ENCODE assay signal across 35 cellular contexts in the genomic region with DNA sequence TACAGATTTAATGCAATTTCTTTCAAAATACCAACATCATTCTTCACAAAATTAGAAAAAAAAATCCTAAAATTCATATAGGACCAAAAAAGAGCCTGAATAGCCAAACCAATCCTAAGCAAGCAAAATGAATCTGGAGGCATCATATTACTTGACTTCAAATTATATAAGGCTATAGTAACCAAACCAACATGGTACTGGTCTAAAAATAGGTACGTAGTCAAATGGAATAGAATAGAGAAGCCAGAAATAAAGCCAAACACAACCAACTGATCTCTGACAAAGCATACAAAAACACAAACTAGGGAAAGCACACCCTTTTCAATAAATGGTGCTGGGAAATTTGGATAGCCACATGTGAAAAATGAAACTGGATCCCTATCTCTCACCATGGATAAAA.
"Had no signal": no experiment of that assay in that cellular context is flagged by ENCODE, and none has a peak within 500 bp of the region (broad histone marks: within the 10 kb centered on the region; RNA-seq: fewer than 3 reads in every experiment).

No MANE protein-coding gene starts in this region.

- H3K9me3 Mint-ChIP-seq: activated CD4-positive, alpha-beta T cell treated with anti-CD3 and anti-CD28 coated beads, Interleukin-2, amount 10 ng/mL, durations not matched to agents 24 days and 14 days; T-helper 1 cell treated with Interleukin-12 subunit alpha and Interleukin-12 subunit beta and Interleukin-4 antibody, amounts not matched to agents 30 μg/mL and 1 μg/mL, for 36 hours had no signal

- ATAC-seq: activated CD8-positive, alpha-beta T cell treated with anti-CD3 and anti-CD28 coated beads for 36 hours; activated naive CD4-positive, alpha-beta T cell treated with anti-CD3 and anti-CD28 coated beads, Interleukin-2, amount 50 U/mL, for 72 hours; activated T-cell treated with anti-CD3 and anti-CD28 coated beads, Interleukin-2, amount 50 U/mL, for 4 hours; activated T-cell treated with anti-CD3 and anti-CD28 coated beads, Interleukin-2, amount 50 U/mL, for 72 hours; activated T-helper 17 cell treated with anti-CD3 and anti-CD28 coated beads, Interleukin-2, amount 50 U/mL, for 72 hours; body of pancreas had no signal

- H3K36me3 ChIP-seq: adrenal gland, brain microvascular endothelial cell, breast epithelium had no signal

- H3K4me1 ChIP-seq: breast epithelium had no signal

- H3K4me3 ChIP-seq: adrenal gland, body of pancreas, breast epithelium had no signal

- H3K4me1 Mint-ChIP-seq: activated B cell treated with CpG ODN at 0.5 μM for 24 hours; activated CD4-positive, alpha-beta T cell treated with anti-CD3 and anti-CD28 coated beads, Interleukin-2, amount 10 ng/mL, durations not matched to agents 24 days and 14 days; activated naive CD8-positive, alpha-beta T cell treated with anti-CD3 and anti-CD28 coated beads for 36 hours; activated T-helper 17 cell treated with anti-CD3 and anti-CD28 coated beads, Interleukin-2, amount 50 U/mL, for 72 hours had no signal

- DNase-seq: activated B cell treated with CpG ODN at 0.5 μM for 24 hours; activated CD4-positive, alpha-beta memory T cell treated with anti-CD3 and anti-CD28 coated beads for 36 hours; activated CD4-positive, alpha-beta T cell treated with anti-CD3 and anti-CD28 coated beads for 4 hours; activated CD4-positive, alpha-beta T cell treated with anti-CD3 and anti-CD28 coated beads, Interleukin-2, amount 10 ng/mL, durations not matched to agents 24 days and 14 days; activated CD4-positive, alpha-beta T cell treated with anti-CD3 and anti-CD28 coated beads, Interleukin-2, amount 50 U/mL, for 1 hour; activated CD4-positive, alpha-beta T cell treated with anti-CD3 and anti-CD28 coated beads, Interleukin-2, amount 50 U/mL, for 4 hours; activated CD4-positive, CD25-positive, alpha-beta regulatory T cell treated with anti-CD3 and anti-CD28 coated beads, Interleukin-2, amount 50 U/mL, for 72 hours; activated CD8-positive, alpha-beta memory T cell treated with anti-CD3 and anti-CD28 coated beads, Interleukin-2, amount 50 U/mL, for 4 hours; activated CD8-positive, alpha-beta T cell treated with anti-CD3 and anti-CD28 coated beads for 36 hours; activated effector memory CD4-positive, alpha-beta T cell treated with anti-CD3 and anti-CD28 coated beads, Interleukin-2, amount 50 U/mL, for 16 hours; activated gamma-delta T cell treated with Interleukin-2 at 50 U/mL for 16 hours; activated naive CD4-positive, alpha-beta T cell; activated naive CD4-positive, alpha-beta T cell treated with anti-CD3 and anti-CD28 coated beads for 36 hours; activated naive CD4-positive, alpha-beta T cell treated with anti-CD3 and anti-CD28 coated beads, Interleukin-2, amount 50 U/mL, for 16 hours; activated naive CD8-positive, alpha-beta T cell treated with anti-CD3 and anti-CD28 coated beads for 36 hours; activated T-cell treated with anti-CD3 and anti-CD28 coated beads for 4 hours; activated T-cell treated with anti-CD3 and anti-CD28 coated beads, Interleukin-2, amount 50 U/mL, for 1 hour; activated T-cell treated with anti-CD3 and anti-CD28 coated beads, Interleukin-2, amount 50 U/mL, for 4 hours; activated T-cell treated with anti-CD3 and anti-CD28 coated beads, Interleukin-2, amount 50 U/mL, for 72 hours; adrenal gland; amniotic stem cell; aorta; body of pancreas; brain microvascular endothelial cell; SW 1271; T-helper 1 cell; T-helper 2 cell; T-helper 9 cell had no signal

- H3K36me3 Mint-ChIP-seq: activated naive CD4-positive, alpha-beta T cell treated with anti-CD3 and anti-CD28 coated beads, Interleukin-2, amount 50 U/mL, for 72 hours; activated naive CD8-positive, alpha-beta T cell treated with anti-CD3 and anti-CD28 coated beads for 36 hours had no signal

- H3K27ac ChIP-seq: adrenal gland, body of pancreas, brain microvascular endothelial cell, breast epithelium, VCaP had no signal

- H3K27ac Mint-ChIP-seq: activated B cell treated with CpG ODN at 0.5 μM for 24 hours; activated CD4-positive, alpha-beta memory T cell treated with anti-CD3 and anti-CD28 coated beads for 36 hours; activated CD4-positive, alpha-beta T cell treated with anti-CD3 and anti-CD28 coated beads, Interleukin-2, amount 10 ng/mL, durations not matched to agents 24 days and 14 days; activated CD8-positive, alpha-beta T cell treated with anti-CD3 and anti-CD28 coated beads for 36 hours; activated naive CD4-positive, alpha-beta T cell treated with anti-CD3 and anti-CD28 coated beads for 36 hours; activated naive CD4-positive, alpha-beta T cell treated with anti-CD3 and anti-CD28 coated beads, Interleukin-2, amount 50 U/mL, for 72 hours; activated naive CD8-positive, alpha-beta T cell treated with anti-CD3 and anti-CD28 coated beads for 36 hours; activated T-cell treated with anti-CD3 and anti-CD28 coated beads, Interleukin-2, amount 50 U/mL, for 72 hours; activated T-helper 1 cell treated with anti-CD3 and anti-CD28 coated beads, Interleukin-12 subunit alpha, Interleukin-12 subunit beta, Interleukin-2, Interleukin-4 antibody, amounts not matched to agents 30 ng/mL and 10 ng/mL and 1 ng/mL, durations not matched to agents 14 hours and 24 hours and 36 hours; activated T-helper 17 cell treated with anti-CD3 and anti-CD28 coated beads, Interleukin-2, amount 50 U/mL, for 72 hours; T-helper 1 cell treated with Interleukin-12 subunit alpha and Interleukin-12 subunit beta and Interleukin-4 antibody, amounts not matched to agents 30 μg/mL and 1 μg/mL, for 36 hours; T-helper 2 cell treated with Interferon-gamma antibody and Interleukin-4, amounts not matched to agents 5 μg/mL and 100 μg/mL, for 36 hours had no signal

- H3K4me3 Mint-ChIP-seq: activated B cell treated with CpG ODN at 0.5 μM for 24 hours; activated CD4-positive, alpha-beta memory T cell treated with anti-CD3 and anti-CD28 coated beads for 36 hours; activated CD4-positive, alpha-beta T cell treated with anti-CD3 and anti-CD28 coated beads, Interleukin-2, amount 10 ng/mL, durations not matched to agents 24 days and 14 days; activated CD8-positive, alpha-beta T cell treated with anti-CD3 and anti-CD28 coated beads for 36 hours; activated naive CD4-positive, alpha-beta T cell treated with anti-CD3 and anti-CD28 coated beads for 36 hours; activated naive CD8-positive, alpha-beta T cell treated with anti-CD3 and anti-CD28 coated beads for 36 hours; activated T-cell treated with anti-CD3 and anti-CD28 coated beads, Interleukin-2, amount 50 U/mL, for 4 hours; activated T-cell treated with anti-CD3 and anti-CD28 coated beads, Interleukin-2, amount 50 U/mL, for 72 hours; activated T-helper 1 cell treated with anti-CD3 and anti-CD28 coated beads, Interleukin-12 subunit alpha, Interleukin-12 subunit beta, Interleukin-2, Interleukin-4 antibody, amounts not matched to agents 30 ng/mL and 10 ng/mL and 1 ng/mL, durations not matched to agents 14 hours and 24 hours and 36 hours; activated T-helper 17 cell treated with anti-CD3 and anti-CD28 coated beads, Interleukin-2, amount 50 U/mL, for 72 hours; T-helper 1 cell treated with Interleukin-12 subunit alpha and Interleukin-12 subunit beta and Interleukin-4 antibody, amounts not matched to agents 30 μg/mL and 1 μg/mL, for 36 hours; T-helper 2 cell treated with Interferon-gamma antibody and Interleukin-4, amounts not matched to agents 5 μg/mL and 100 μg/mL, for 36 hours had no signal

- H3K9me3 ChIP-seq: adrenal gland had no signal

- H3K27me3 ChIP-seq: adrenal gland, body of pancreas, brain microvascular endothelial cell, breast epithelium had no signal
